ENCODE assay signal across 13 cellular contexts in the genomic region with DNA sequence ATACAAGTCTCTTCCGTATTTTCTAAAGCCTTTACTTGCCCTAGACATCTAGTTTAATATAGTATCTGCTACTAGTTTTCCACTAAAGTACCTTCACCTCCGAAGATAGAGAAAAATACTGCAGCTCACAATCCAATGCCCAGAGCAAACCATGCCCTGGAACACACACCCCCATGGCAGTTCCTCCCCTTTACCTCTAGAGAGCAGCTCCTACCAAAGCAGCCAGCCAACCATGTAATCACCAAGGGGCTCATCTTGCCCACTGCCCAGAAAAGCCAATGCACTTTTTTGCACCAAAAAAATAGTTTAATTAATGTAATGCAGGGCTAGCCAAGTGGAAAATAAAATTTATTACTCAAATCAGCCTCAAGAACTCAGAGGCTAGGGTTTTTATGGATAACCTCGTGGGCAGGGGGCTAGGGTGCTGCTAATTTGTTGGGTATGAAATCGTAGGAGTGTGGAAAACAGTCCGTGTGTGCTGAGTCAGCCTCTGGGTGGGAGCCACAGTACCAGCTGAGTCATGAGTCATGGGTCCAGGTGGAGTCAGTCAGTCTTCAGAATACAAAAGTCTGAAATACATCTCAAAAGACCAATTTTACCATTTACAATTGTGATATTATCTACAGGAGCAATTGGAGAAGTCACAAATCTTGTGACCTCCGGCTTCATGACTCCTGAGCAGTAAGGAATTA.
DNase-seq lines count a peak whose midpoint lies in the region; ATAC-seq and TF ChIP-seq lines count a peak whose summit lies in the region.
"Had no signal": no experiment of that assay in that cellular context is flagged by ENCODE, and none has a peak within 500 bp of the region (broad histone marks: within the 10 kb centered on the region; RNA-seq: fewer than 3 reads in every experiment).

No MANE protein-coding gene starts in this region.

- no peaks in the 10 kb centered on the region for H3K36me3 Mint-ChIP-seq in brain
- H3K36me3 Mint-ChIP-seq in activated CD4-positive, alpha-beta T cell treated with anti-CD3 and anti-CD28 coated beads for 36 hours (ENCODE audit: low read depth) = no peaks in the 10 kb centered on the region

- H3K79me2 ChIP-seq in GM23248 (ENCODE audit: insufficient read depth) = no peaks in the 10 kb centered on the region

- H3F3A ChIP-seq in GM23248 (ENCODE audit: insufficient read depth) = no peaks in the 10 kb centered on the region

- no peak overlapping the region for H2AFZ ChIP-seq in GM23248

- ATAC-seq in left lung (peak; percentile 33), HG03378 (IDR thresholded peaks at IDR 0.05; ENCODE audit: unreplicated experiment) (no peak), GM18505 (IDR thresholded peaks at IDR 0.05; ENCODE audit: unreplicated experiment) (no peak)
- no peak for ATAC-seq in activated CD4-positive, alpha-beta T cell treated with anti-CD3 and anti-CD28 coated beads for 36 hours

- peaks cover 0 to 2% (median 0%) of the 10 kb centered on the region in 5 experiments for H3K9me3 Mint-ChIP-seq in brain
- H3K9me3 Mint-ChIP-seq in activated CD4-positive, alpha-beta T cell treated with anti-CD3 and anti-CD28 coated beads for 36 hours (ENCODE audit: low read depth) = no peaks in the 10 kb centered on the region
- H3K9me3 Mint-ChIP-seq: T-helper 1 cell treated with Interleukin-12 subunit alpha and Interleukin-12 subunit beta and Interleukin-4 antibody, amounts not matched to agents 30 μg/mL and 1 μg/mL, for 36 hours had no signal

- POLR2A ChIA-PET in activated CD4-positive, alpha-beta T cell treated with anti-CD3 and anti-CD28 coated beads for 36 hours (lab: Charles Lee) = no interaction called here

- no peaks in the 10 kb centered on the region for H3K27me3 ChIP-seq in GM23248 (replicated peaks; ENCODE audit: insufficient read depth)
- H3K27me3 ChIP-seq in left lung = no peaks in the 10 kb centered on the region
- H3K27me3 ChIP-seq: thyroid gland had no signal

- H3K4me3 Mint-ChIP-seq in brain = peak overlapping the region in 1 of 5 experiments; percentile 22
- H3K4me3 Mint-ChIP-seq in activated CD4-positive, alpha-beta T cell treated with anti-CD3 and anti-CD28 coated beads for 36 hours = no peak overlapping the region
- H3K4me3 Mint-ChIP-seq: T-helper 1 cell treated with Interleukin-12 subunit alpha and Interleukin-12 subunit beta and Interleukin-4 antibody, amounts not matched to agents 30 μg/mL and 1 μg/mL, for 36 hours had no signal

- H3K4me1 Mint-ChIP-seq in brain = peaks cover 8% of the 10 kb centered on the region
- H3K4me1 Mint-ChIP-seq in activated CD4-positive, alpha-beta T cell treated with anti-CD3 and anti-CD28 coated beads for 36 hours = no peaks in the 10 kb centered on the region

- H4K20me1 ChIP-seq in GM23248 (ENCODE audit: insufficient read depth) = no peaks in the 10 kb centered on the region

- H3K4me2 ChIP-seq in GM23248 (ENCODE audit: unreplicated experiment) = no peak overlapping the region

- TF ChIP-seq POLR2A in NB4 (IDR thresholded peaks at IDR 0.05; ENCODE audit: extremely low read depth, insufficient read length) (no peak), GM18505 (IDR thresholded peaks at IDR 0.05; ENCODE audit: borderline replicate concordance, extremely low read depth, insufficient read depth, insufficient read length) (no peak)

- peak overlapping the region in 4 of 5 experiments; percentile 44 to 75 (median 56) for H3K27ac Mint-ChIP-seq in brain
- no peak overlapping the region for H3K27ac Mint-ChIP-seq in activated CD4-positive, alpha-beta T cell treated with anti-CD3 and anti-CD28 coated beads for 36 hours
- H3K27ac Mint-ChIP-seq: T-helper 1 cell treated with Interleukin-12 subunit alpha and Interleukin-12 subunit beta and Interleukin-4 antibody, amounts not matched to agents 30 μg/mL and 1 μg/mL, for 36 hours had no signal

- H3K4me3 ChIP-seq in GM23248 = no peak overlapping the region
- H3K4me3 ChIP-seq in NB4 (ENCODE audit: low read depth, low read length) = no peak overlapping the region
- no peak overlapping the region for H3K4me3 ChIP-seq in left lung
- H3K4me3 ChIP-seq: thyroid gland had no signal

- no peaks in the 10 kb centered on the region for H3K9me3 ChIP-seq in GM23248 (ENCODE audit: low read depth)
- H3K9me3 ChIP-seq in left lung = no peaks in the 10 kb centered on the region
- H3K9me3 ChIP-seq: Caco-2, thyroid gland had no signal

- H3K36me3 ChIP-seq in GM23248 (ENCODE audit: low read depth) (no peaks in the 10 kb centered on the region), left lung (no peaks in the 10 kb centered on the region)
- H3K36me3 ChIP-seq: thyroid gland had no signal

- DNase-seq in GM23248 (peak; percentile 12), NB4 (ENCODE audit: low read depth) (peak; percentile 53), left lung (no peak), NCI-H1105 treated with DMSO at 0.1 percent for 48 hours (lab: John Stamatoyannopoulos, UW) (no peak)
- DNase-seq in activated CD4-positive, alpha-beta T cell treated with anti-CD3 and anti-CD28 coated beads for 36 hours = no peak
- DNase-seq: activated CD8-positive, alpha-beta memory T cell treated with anti-CD3 and anti-CD28 coated beads, Interleukin-2, amount 50 U/mL, for 4 hours; Caco-2; posterior cingulate gyrus; thyroid gland had no signal

- in situ Hi-C loops in GM23248 (cut with MboI) = no loop called here

- no peaks in the 10 kb centered on the region for H3K9me2 ChIP-seq in GM23248 (ENCODE audit: insufficient read depth)

- intact Hi-C loops in left lung (cut with DNase I) = no loop called here
- intact Hi-C loops in activated CD4-positive, alpha-beta T cell treated with anti-CD3 and anti-CD28 coated beads for 36 hours (cut with DNase I, micrococcal nuclease) = no loop called here

- H3K9ac ChIP-seq in GM23248 = no peak overlapping the region

- WGBS in GM23248 (ENCODE audit: low coverage in 1 of 2, low lambda C conversion rate in 2 of 2, missing lambda C conversion rate in 2 of 2), 2 experiments = 7 to 8% methylated on average over 6 of the region's 6 CpGs

- H3K4me1 ChIP-seq in GM23248 (ENCODE audit: insufficient read depth) = no peaks in the 10 kb centered on the region
- no peaks in the 10 kb centered on the region for H3K4me1 ChIP-seq in left lung
- H3K4me1 ChIP-seq: Caco-2, thyroid gland had no signal

- no peaks in the 10 kb centered on the region for H3K27me3 Mint-ChIP-seq in brain
- peaks cover 5% of the 10 kb centered on the region for H3K27me3 Mint-ChIP-seq in activated CD4-positive, alpha-beta T cell treated with anti-CD3 and anti-CD28 coated beads for 36 hours

- TF ChIP-seq CTCF in NB4 (IDR thresholded peaks at IDR 0.05; ENCODE audit: low read depth, low read length) = peak; percentile 26
- peak in 1 of 2 experiments; percentile 23 for TF ChIP-seq CTCF in brain (conservative IDR thresholded peaks at IDR 0.05)
- no peak for TF ChIP-seq CTCF in left lung (IDR thresholded peaks at IDR 0.05)

- H3K27ac ChIP-seq in GM23248 = no peak overlapping the region
- no peak overlapping the region for H3K27ac ChIP-seq in left lung
- H3K27ac ChIP-seq: thyroid gland had no signal

- CTCF ChIA-PET in activated CD4-positive, alpha-beta T cell treated with anti-CD3 and anti-CD28 coated beads for 36 hours (lab: Charles Lee) = no interaction called here

Comparison
In these comparisons a context has a peak if more than half of its experiments do, and no peak if none do; other contexts are left out.
1. DNase-seq: peak in GM23248 (single experiment) and NB4 (single experiment); none in left lung (0 of 2), NCI-H1105 treated with DMSO at 0.1 percent for 48 hours (single experiment) and activated CD4-positive, alpha-beta T cell treated with anti-CD3 and anti-CD28 coated beads for 36 hours (single experiment).